Comparison of ENCODE assay signal across 8 cellular contexts in genomic region chr14:71103662-71104484, GRCh38.
A peak's percentile ranks its signal among the peaks of the same experiment; 100 is the strongest.
DNase-seq lines count a peak whose midpoint lies in the region; ATAC-seq and TF ChIP-seq lines count a peak whose summit lies in the region.

No MANE protein-coding gene starts in this region.

- no peak for TF ChIP-seq POLR2A in stomach (IDR thresholded peaks at IDR 0.05)

- intact Hi-C loops in stomach (cut with DNase I; ENCODE audit: low total_unique reads) = no loop called here

- no peaks in the 10 kb centered on the region for H3K27me3 ChIP-seq in stomach

- H3K4me1 ChIP-seq in stomach = no peaks in the 10 kb centered on the region

- no peaks in the 10 kb centered on the region for H3K9me3 ChIP-seq in stomach

- 59 to 65% (median 64%) methylated on average over 3 of the region's 3 CpGs for WGBS in stomach, 5 donors

- H3K36me3 ChIP-seq in stomach = peaks cover 22 to 68% (median 64%) of the 10 kb centered on the region in 4 donors

- ATAC-seq in GM19351 (IDR thresholded peaks at IDR 0.05; ENCODE audit: unreplicated experiment) = no peak
- ATAC-seq in GM18870 (IDR thresholded peaks at IDR 0.05; ENCODE audit: unreplicated experiment) = no peak

- TF ChIP-seq EP300 in stomach (IDR thresholded peaks at IDR 0.05) = no peak

- peak; percentile 70 for DNase-seq in CD1c-positive myeloid dendritic cell (ENCODE audit: extremely low spot score)
- peak; percentile 63 for DNase-seq in H4 (ENCODE audit: low spot score)
- DNase-seq in NCI-H345 (lab: John Stamatoyannopoulos, UW) = peak; percentile 54
- DNase-seq in amniotic stem cell (lab: John Stamatoyannopoulos, UW) = peak; percentile 30
- peak; percentile 29 for DNase-seq in hepatic stellate cell (ENCODE audit: low spot score)
- no peak for DNase-seq in stomach

- H3K4me3 ChIP-seq in stomach = no peak overlapping the region

- no peak overlapping the region for H3K27ac ChIP-seq in stomach

- peak in 5 of 7 experiments; percentile 29 to 73 (median 49) for TF ChIP-seq CTCF in stomach (IDR thresholded peaks at IDR 0.05)
